ENCODE assay signal across 1 cellular context in the genomic region with DNA sequence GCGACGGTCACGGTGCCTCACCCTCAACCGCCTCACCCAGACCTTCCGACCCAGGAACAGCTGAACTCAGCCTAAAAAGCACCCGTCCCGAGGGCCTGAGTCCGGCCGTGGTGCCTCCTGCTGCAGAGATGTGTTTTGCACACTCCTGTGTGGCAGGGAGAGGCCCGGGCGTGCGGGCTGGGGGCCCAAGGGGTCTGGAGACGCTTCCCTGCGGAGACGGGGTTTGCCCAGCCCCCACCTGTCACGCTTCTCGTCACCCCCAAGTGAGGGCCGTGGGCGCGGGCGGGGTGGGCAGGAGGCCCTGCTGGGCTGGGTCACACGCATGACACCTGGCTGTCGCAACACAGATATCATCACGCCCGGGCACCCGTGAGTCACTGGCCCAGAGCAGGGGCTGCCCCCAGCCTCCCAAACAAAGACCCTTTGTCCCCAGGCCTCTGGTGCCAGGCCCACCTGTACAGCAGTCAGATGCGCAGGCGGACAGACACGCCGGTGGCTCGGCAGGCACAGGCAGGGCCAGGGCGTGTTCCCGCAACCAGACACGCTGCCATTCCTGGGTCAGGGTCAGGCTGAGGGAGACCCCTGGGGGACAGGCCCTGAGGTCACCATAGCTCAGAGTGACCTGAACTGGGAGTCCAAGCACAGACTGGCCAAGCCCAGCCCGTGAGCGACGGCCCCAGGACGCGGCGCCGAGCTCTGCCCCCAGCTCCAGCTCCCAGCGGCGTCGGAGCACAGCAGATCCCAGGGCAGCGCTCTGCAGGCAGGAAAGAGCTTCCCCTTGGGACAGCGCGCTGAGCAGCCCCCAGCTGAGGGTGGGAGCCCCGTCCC.
TF ChIP-seq lines count a peak whose summit lies in the region.

No MANE protein-coding gene starts in this region.

TF ChIP-seq in HEK293, 187 proteins besides CTCF, POLR2A, EP300 and RAD21 (continued from another document):
- TF ChIP-seq, protein P1, sequence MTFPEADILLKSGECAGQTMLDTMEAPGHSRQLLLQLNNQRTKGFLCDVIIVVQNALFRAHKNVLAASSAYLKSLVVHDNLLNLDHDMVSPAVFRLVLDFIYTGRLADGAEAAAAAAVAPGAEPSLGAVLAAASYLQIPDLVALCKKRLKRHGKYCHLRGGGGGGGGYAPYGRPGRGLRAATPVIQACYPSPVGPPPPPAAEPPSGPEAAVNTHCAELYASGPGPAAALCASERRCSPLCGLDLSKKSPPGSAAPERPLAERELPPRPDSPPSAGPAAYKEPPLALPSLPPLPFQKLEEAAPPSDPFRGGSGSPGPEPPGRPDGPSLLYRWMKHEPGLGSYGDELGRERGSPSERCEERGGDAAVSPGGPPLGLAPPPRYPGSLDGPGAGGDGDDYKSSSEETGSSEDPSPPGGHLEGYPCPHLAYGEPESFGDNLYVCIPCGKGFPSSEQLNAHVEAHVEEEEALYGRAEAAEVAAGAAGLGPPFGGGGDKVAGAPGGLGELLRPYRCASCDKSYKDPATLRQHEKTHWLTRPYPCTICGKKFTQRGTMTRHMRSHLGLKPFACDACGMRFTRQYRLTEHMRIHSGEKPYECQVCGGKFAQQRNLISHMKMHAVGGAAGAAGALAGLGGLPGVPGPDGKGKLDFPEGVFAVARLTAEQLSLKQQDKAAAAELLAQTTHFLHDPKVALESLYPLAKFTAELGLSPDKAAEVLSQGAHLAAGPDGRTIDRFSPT (tag by site-specific recombination; IDR thresholded peaks at IDR 0.05), result 0 out of 2 replicates have a peak, but pooled peaks have one; percentile 49
- TF ChIP-seq ZNF514 (tag by site-specific recombination; IDR thresholded peaks at IDR 0.05) (no peak), ZNF274 (IDR thresholded peaks at IDR 0.05; ENCODE audit: low read length) (no peak), ZNF274 (tag by site-specific recombination; IDR thresholded peaks at IDR 0.05; ENCODE audit: borderline replicate concordance) (no peak), EGR2 (tag by site-specific recombination; IDR thresholded peaks at IDR 0.05; ENCODE audit: low read depth) (peak; percentile 43; the same call in 1 of the 2 replicates), ZNF19 (tag by site-specific recombination; IDR thresholded peaks at IDR 0.05; ENCODE audit: low read depth) (no peak), YY1 (tag by site-specific recombination; IDR thresholded peaks at IDR 0.05) (no peak), ZBTB21 (tag by site-specific recombination; IDR thresholded peaks at IDR 0.05) (no peak), ZIC2 (tag by site-specific recombination; IDR thresholded peaks at IDR 0.05) (peak; percentile 44; the same call in 1 of the 2 replicates), OVOL3 (tag by site-specific recombination; IDR thresholded peaks at IDR 0.05) (no peak), ZNF239 (tag by site-specific recombination; IDR thresholded peaks at IDR 0.05) (no peak), ZBTB20 (tag by site-specific recombination; IDR thresholded peaks at IDR 0.05) (peak; percentile 54; the same call in 1 of the 2 replicates), ZNF140 (tag by site-specific recombination; IDR thresholded peaks at IDR 0.05) (no peak), ZNF530 (tag by site-specific recombination; IDR thresholded peaks at IDR 0.05; ENCODE audit: low read depth) (no peak), ZNF221 (tag by site-specific recombination; IDR thresholded peaks at IDR 0.05; ENCODE audit: borderline replicate concordance) (no peak), IKZF3 (tag by site-specific recombination; IDR thresholded peaks at IDR 0.05) (no peak), RBAK (tag by site-specific recombination; IDR thresholded peaks at IDR 0.05) (no peak)
- TF ChIP-seq, protein P2, sequence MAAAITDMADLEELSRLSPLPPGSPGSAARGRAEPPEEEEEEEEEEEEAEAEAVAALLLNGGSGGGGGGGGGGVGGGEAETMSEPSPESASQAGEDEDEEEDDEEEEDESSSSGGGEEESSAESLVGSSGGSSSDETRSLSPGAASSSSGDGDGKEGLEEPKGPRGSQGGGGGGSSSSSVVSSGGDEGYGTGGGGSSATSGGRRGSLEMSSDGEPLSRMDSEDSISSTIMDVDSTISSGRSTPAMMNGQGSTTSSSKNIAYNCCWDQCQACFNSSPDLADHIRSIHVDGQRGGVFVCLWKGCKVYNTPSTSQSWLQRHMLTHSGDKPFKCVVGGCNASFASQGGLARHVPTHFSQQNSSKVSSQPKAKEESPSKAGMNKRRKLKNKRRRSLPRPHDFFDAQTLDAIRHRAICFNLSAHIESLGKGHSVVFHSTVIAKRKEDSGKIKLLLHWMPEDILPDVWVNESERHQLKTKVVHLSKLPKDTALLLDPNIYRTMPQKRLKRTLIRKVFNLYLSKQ (tag by site-specific recombination; IDR thresholded peaks at IDR 0.05; ENCODE audit: borderline replicate concordance), result no peak
- TF ChIP-seq, protein P3, sequence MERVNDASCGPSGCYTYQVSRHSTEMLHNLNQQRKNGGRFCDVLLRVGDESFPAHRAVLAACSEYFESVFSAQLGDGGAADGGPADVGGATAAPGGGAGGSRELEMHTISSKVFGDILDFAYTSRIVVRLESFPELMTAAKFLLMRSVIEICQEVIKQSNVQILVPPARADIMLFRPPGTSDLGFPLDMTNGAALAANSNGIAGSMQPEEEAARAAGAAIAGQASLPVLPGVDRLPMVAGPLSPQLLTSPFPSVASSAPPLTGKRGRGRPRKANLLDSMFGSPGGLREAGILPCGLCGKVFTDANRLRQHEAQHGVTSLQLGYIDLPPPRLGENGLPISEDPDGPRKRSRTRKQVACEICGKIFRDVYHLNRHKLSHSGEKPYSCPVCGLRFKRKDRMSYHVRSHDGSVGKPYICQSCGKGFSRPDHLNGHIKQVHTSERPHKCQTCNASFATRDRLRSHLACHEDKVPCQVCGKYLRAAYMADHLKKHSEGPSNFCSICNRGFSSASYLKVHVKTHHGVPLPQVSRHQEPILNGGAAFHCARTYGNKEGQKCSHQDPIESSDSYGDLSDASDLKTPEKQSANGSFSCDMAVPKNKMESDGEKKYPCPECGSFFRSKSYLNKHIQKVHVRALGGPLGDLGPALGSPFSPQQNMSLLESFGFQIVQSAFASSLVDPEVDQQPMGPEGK (tag by site-specific recombination; IDR thresholded peaks at IDR 0.05), result peak; percentile 24; the same call in 1 of the 2 replicates
- TF ChIP-seq, protein P4, sequence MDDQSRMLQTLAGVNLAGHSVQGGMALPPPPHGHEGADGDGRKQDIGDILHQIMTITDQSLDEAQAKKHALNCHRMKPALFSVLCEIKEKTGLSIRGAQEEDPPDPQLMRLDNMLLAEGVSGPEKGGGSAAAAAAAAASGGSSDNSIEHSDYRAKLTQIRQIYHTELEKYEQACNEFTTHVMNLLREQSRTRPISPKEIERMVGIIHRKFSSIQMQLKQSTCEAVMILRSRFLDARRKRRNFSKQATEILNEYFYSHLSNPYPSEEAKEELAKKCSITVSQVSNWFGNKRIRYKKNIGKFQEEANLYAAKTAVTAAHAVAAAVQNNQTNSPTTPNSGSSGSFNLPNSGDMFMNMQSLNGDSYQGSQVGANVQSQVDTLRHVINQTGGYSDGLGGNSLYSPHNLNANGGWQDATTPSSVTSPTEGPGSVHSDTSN (CRISPR knock-in tag; IDR thresholded peaks at IDR 0.05), result 0 out of 2 replicates have a peak, but pooled peaks have one; percentile 36
- TF ChIP-seq, protein P5, sequence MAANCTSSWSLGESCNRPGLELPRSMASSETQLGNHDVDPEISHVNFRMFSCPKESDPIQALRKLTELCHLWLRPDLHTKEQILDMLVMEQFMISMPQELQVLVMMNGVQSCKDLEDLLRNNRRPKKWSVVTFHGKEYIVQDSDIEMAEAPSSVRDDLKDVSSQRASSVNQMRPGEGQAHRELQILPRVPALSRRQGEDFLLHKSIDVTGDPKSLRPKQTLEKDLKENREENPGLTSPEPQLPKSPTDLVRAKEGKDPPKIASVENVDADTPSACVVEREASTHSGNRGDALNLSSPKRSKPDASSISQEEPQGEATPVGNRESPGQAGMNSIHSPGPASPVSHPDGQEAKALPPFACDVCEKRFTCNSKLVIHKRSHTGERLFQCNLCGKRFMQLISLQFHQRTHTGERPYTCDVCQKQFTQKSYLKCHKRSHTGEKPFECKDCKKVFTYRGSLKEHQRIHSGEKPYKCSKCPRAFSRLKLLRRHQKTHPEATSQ (tag by site-specific recombination; IDR thresholded peaks at IDR 0.05), result no peak
